In the genomic region with DNA sequence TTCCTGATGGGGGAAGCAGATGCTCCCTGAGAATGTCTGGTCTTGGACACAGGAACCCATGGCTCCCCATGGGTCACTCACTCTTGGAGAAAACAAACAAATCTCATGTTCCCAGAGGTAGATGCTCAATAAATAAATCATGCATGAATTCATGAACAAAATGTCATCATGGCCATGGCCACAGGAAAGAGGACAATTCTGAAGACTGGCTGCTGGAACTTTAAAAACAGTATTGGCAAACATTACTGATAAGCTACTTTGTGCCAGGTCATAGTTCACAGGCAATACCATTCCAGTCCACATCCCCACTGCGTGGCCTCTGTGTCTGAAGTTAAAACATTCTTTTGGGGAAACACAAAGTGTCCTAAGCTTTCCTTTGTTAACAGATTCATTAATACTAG, we compare ENCODE assay signal across 1 cellular context.
TF ChIP-seq lines count a peak whose summit lies in the region.

No MANE protein-coding gene starts in this region.

TF ChIP-seq in HepG2, 621 proteins besides CTCF, POLR2A, EP300 and RAD21 (continued from another document and continues in another):
- TF ChIP-seq SCMH1 (CRISPR knock-in tag; IDR thresholded peaks at IDR 0.05; ENCODE audit: borderline replicate concordance) = no peak
- 0 out of 2 replicates have a peak, but pooled peaks have one; percentile 33 for TF ChIP-seq DMAP1 (CRISPR knock-in tag; IDR thresholded peaks at IDR 0.05)
- no peak for TF ChIP-seq HDAC6 (IDR thresholded peaks at IDR 0.05; ENCODE audit: low read depth, low read length)
- TF ChIP-seq JARID2 (CRISPR knock-in tag; IDR thresholded peaks at IDR 0.05; ENCODE audit: insufficient replicate concordance) = no peak
- 0 out of 2 replicates have a peak, but pooled peaks have one; percentile 35 for TF ChIP-seq GZF1 (CRISPR knock-in tag; IDR thresholded peaks at IDR 0.05)
- 0 out of 2 replicates have a peak, but pooled peaks have one; percentile 55 for TF ChIP-seq ZSCAN9 (CRISPR knock-in tag; IDR thresholded peaks at IDR 0.05; ENCODE audit: borderline replicate concordance)
- TF ChIP-seq ZBTB37 (CRISPR knock-in tag; IDR thresholded peaks at IDR 0.05) = peak; percentile 35; the same call in 1 of the 2 replicates
- TF ChIP-seq, protein P1, sequence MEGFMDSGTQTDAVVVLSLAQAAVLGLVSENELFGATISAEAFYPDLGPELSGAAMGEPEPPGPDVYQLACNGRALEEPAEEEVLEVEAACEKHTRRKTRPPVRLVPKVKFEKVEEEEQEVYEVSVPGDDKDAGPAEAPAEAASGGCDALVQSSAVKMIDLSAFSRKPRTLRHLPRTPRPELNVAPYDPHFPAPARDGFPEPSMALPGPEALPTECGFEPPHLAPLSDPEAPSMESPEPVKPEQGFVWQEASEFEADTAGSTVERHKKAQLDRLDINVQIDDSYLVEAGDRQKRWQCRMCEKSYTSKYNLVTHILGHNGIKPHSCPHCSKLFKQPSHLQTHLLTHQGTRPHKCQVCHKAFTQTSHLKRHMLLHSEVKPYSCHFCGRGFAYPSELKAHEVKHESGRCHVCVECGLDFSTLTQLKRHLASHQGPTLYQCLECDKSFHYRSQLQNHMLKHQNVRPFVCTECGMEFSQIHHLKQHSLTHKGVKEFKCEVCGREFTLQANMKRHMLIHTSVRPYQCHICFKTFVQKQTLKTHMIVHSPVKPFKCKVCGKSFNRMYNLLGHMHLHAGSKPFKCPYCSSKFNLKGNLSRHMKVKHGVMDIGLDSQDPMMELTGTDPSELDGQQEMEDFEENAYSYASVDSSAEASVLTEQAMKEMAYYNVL (CRISPR knock-in tag; IDR thresholded peaks at IDR 0.05; ENCODE audit: borderline replicate concordance) = peak; percentile 75; the same call in 1 of the 2 replicates
- no peak for TF ChIP-seq RORA (CRISPR knock-in tag; IDR thresholded peaks at IDR 0.05)
- TF ChIP-seq TBX3 (IDR thresholded peaks at IDR 0.05; ENCODE audit: borderline replicate concordance) = no peak
- TF ChIP-seq RAD51 (IDR thresholded peaks at IDR 0.05; ENCODE audit: borderline replicate concordance) = no peak
- no peak for TF ChIP-seq ZNF703 (CRISPR knock-in tag; IDR thresholded peaks at IDR 0.05; ENCODE audit: borderline replicate concordance)
- no peak for TF ChIP-seq ZFAT (CRISPR knock-in tag; conservative IDR thresholded peaks at IDR 0.05)
- no peak for TF ChIP-seq TCF12 (IDR thresholded peaks at IDR 0.05)
- TF ChIP-seq TCF12 (CRISPR knock-in tag; IDR thresholded peaks at IDR 0.05) = no peak
- TF ChIP-seq TEAD3 (CRISPR knock-in tag; optimal IDR thresholded peaks at IDR 0.05; ENCODE audit: borderline replicate concordance) = peak; percentile 71
- no peak for TF ChIP-seq NKX3-1 (CRISPR knock-in tag; IDR thresholded peaks at IDR 0.05)
- TF ChIP-seq CCAR2 (optimal IDR thresholded peaks at IDR 0.05; ENCODE audit: low read depth, low read length) = no peak
- no peak for TF ChIP-seq ZNF652 (CRISPR knock-in tag; IDR thresholded peaks at IDR 0.05; ENCODE audit: borderline replicate concordance, low read depth)
- no peak for TF ChIP-seq ZNF670 (CRISPR knock-in tag; IDR thresholded peaks at IDR 0.05; ENCODE audit: borderline replicate concordance)
- TF ChIP-seq, protein P2, sequence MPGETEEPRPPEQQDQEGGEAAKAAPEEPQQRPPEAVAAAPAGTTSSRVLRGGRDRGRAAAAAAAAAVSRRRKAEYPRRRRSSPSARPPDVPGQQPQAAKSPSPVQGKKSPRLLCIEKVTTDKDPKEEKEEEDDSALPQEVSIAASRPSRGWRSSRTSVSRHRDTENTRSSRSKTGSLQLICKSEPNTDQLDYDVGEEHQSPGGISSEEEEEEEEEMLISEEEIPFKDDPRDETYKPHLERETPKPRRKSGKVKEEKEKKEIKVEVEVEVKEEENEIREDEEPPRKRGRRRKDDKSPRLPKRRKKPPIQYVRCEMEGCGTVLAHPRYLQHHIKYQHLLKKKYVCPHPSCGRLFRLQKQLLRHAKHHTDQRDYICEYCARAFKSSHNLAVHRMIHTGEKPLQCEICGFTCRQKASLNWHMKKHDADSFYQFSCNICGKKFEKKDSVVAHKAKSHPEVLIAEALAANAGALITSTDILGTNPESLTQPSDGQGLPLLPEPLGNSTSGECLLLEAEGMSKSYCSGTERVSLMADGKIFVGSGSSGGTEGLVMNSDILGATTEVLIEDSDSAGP (CRISPR knock-in tag; IDR thresholded peaks at IDR 0.05; ENCODE audit: borderline replicate concordance) = peak; percentile 55; the same call in 1 of the 2 replicates
- TF ChIP-seq THAP9 (CRISPR knock-in tag; IDR thresholded peaks at IDR 0.05; ENCODE audit: borderline replicate concordance) = no peak
- TF ChIP-seq, protein P3, sequence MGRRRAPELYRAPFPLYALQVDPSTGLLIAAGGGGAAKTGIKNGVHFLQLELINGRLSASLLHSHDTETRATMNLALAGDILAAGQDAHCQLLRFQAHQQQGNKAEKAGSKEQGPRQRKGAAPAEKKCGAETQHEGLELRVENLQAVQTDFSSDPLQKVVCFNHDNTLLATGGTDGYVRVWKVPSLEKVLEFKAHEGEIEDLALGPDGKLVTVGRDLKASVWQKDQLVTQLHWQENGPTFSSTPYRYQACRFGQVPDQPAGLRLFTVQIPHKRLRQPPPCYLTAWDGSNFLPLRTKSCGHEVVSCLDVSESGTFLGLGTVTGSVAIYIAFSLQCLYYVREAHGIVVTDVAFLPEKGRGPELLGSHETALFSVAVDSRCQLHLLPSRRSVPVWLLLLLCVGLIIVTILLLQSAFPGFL (CRISPR knock-in tag; IDR thresholded peaks at IDR 0.05) = no peak
- TF ChIP-seq MXI1 (IDR thresholded peaks at IDR 0.05; ENCODE audit: borderline replicate concordance, low read depth, low read length) = no peak
- TF ChIP-seq ZNF614 (CRISPR knock-in tag; IDR thresholded peaks at IDR 0.05; ENCODE audit: borderline replicate concordance) = peak; percentile 58; the same call in 1 of the 2 replicates
- TF ChIP-seq, protein P4, sequence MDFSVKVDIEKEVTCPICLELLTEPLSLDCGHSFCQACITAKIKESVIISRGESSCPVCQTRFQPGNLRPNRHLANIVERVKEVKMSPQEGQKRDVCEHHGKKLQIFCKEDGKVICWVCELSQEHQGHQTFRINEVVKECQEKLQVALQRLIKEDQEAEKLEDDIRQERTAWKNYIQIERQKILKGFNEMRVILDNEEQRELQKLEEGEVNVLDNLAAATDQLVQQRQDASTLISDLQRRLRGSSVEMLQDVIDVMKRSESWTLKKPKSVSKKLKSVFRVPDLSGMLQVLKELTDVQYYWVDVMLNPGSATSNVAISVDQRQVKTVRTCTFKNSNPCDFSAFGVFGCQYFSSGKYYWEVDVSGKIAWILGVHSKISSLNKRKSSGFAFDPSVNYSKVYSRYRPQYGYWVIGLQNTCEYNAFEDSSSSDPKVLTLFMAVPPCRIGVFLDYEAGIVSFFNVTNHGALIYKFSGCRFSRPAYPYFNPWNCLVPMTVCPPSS (IDR thresholded peaks at IDR 0.05) = no peak
- no peak for TF ChIP-seq ATF7-NPFF (CRISPR knock-in tag; IDR thresholded peaks at IDR 0.05; ENCODE audit: low read depth)
- TF ChIP-seq KDM2A (CRISPR knock-in tag; IDR thresholded peaks at IDR 0.05; ENCODE audit: borderline replicate concordance, low read depth) = no peak
- TF ChIP-seq KLF15 (CRISPR knock-in tag; IDR thresholded peaks at IDR 0.05; ENCODE audit: borderline replicate concordance) = no peak
- TF ChIP-seq ZSCAN31 (CRISPR knock-in tag; IDR thresholded peaks at IDR 0.05; ENCODE audit: low read depth) = no peak
- TF ChIP-seq ZNF619 (CRISPR knock-in tag; IDR thresholded peaks at IDR 0.05) = no peak
- TF ChIP-seq ZNF292 (CRISPR knock-in tag; IDR thresholded peaks at IDR 0.05; ENCODE audit: borderline replicate concordance, low read depth) = peak; percentile 81
- TF ChIP-seq ZFYVE20 (CRISPR knock-in tag; IDR thresholded peaks at IDR 0.05; ENCODE audit: borderline replicate concordance, low read depth) = no peak
- no peak for TF ChIP-seq SNAI1 (CRISPR knock-in tag; IDR thresholded peaks at IDR 0.05; ENCODE audit: borderline replicate concordance)
- TF ChIP-seq, protein P5, sequence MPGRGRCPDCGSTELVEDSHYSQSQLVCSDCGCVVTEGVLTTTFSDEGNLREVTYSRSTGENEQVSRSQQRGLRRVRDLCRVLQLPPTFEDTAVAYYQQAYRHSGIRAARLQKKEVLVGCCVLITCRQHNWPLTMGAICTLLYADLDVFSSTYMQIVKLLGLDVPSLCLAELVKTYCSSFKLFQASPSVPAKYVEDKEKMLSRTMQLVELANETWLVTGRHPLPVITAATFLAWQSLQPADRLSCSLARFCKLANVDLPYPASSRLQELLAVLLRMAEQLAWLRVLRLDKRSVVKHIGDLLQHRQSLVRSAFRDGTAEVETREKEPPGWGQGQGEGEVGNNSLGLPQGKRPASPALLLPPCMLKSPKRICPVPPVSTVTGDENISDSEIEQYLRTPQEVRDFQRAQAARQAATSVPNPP (CRISPR knock-in tag; IDR thresholded peaks at IDR 0.05) = no peak
- TF ChIP-seq ARNT (IDR thresholded peaks at IDR 0.05) = no peak
- TF ChIP-seq ZNF879 (CRISPR knock-in tag; IDR thresholded peaks at IDR 0.05) = no peak
- TF ChIP-seq AHR (CRISPR knock-in tag; IDR thresholded peaks at IDR 0.05) = no peak
- TF ChIP-seq SMAD3 (CRISPR knock-in tag; IDR thresholded peaks at IDR 0.05) = peak; percentile 50; the same call in 1 of the 2 replicates
- no peak for TF ChIP-seq CERS6 (CRISPR knock-in tag; IDR thresholded peaks at IDR 0.05)
- no peak; the same call in 1 of the 2 replicates for TF ChIP-seq SRF (IDR thresholded peaks at IDR 0.05; ENCODE audit: low read depth, low read length)
- TF ChIP-seq MAZ (IDR thresholded peaks at IDR 0.05; ENCODE audit: borderline replicate concordance, low read depth, low read length) = no peak
- no peak for TF ChIP-seq MAZ (CRISPR knock-in tag; IDR thresholded peaks at IDR 0.05; ENCODE audit: low read depth)
- TF ChIP-seq ZBTB10 (CRISPR knock-in tag; IDR thresholded peaks at IDR 0.05; ENCODE audit: borderline replicate concordance) = no peak
- no peak for TF ChIP-seq CBX2 (IDR thresholded peaks at IDR 0.05; ENCODE audit: low read depth, low read length)
- TF ChIP-seq CBX2 (CRISPR knock-in tag; IDR thresholded peaks at IDR 0.05; ENCODE audit: low read depth) = no peak
- no peak for TF ChIP-seq FOXA1 (IDR thresholded peaks at IDR 0.05)
- no peak for TF ChIP-seq FOXA1 (CRISPR knock-in tag; IDR thresholded peaks at IDR 0.05)
- no peak for TF ChIP-seq ZBTB8A (CRISPR knock-in tag; IDR thresholded peaks at IDR 0.05; ENCODE audit: borderline replicate concordance, low read depth)
- TF ChIP-seq IRX3 (CRISPR knock-in tag; IDR thresholded peaks at IDR 0.05; ENCODE audit: borderline replicate concordance, low read depth) = no peak
- TF ChIP-seq ISL2 (CRISPR knock-in tag; IDR thresholded peaks at IDR 0.05) = peak; percentile 83
